Comparison of ENCODE assay signal across 8 cellular contexts in genomic region chr2:44785433-44785832, GRCh38.
"Had no signal": no experiment of that assay in that cellular context is flagged by ENCODE, and none has a peak within 500 bp of the region (broad histone marks: within the 10 kb centered on the region; RNA-seq: fewer than 3 reads in every experiment).

No MANE protein-coding gene starts in this region.

- ATAC-seq: GM12878 had no signal

- DNase-seq: GDM1, GF-D8 had no signal

- H3K4me3 ChIP-seq: GM12878 had no signal

- FAIRE-seq: G401.6, GM12878, GM12891, GM12892, GM18507, GM19239 had no signal
